Comparison of ENCODE assay signal across 27 cellular contexts in genomic region chr15:67461735-67462134, GRCh38.
"Had no signal": no experiment of that assay in that cellular context is flagged by ENCODE, and none has a peak within 500 bp of the region (broad histone marks: within the 10 kb centered on the region; RNA-seq: fewer than 3 reads in every experiment).

No MANE protein-coding gene starts in this region.

- H3K27ac ChIP-seq: stomach, suprapubic skin, testis, thoracic aorta, thyroid gland, tibial artery, tibial nerve, transverse colon, upper lobe of left lung, upper lobe of right lung, uterus, vagina had no signal

- H3K9me3 ChIP-seq: stomach, suprapubic skin, testis, thoracic aorta, thyroid gland, tibial artery, tibial nerve, transverse colon, upper lobe of left lung, upper lobe of right lung, uterus, vagina had no signal

- FAIRE-seq: urothelium cell line had no signal

- H3K4me1 ChIP-seq: testis, thyroid gland, tibial nerve, transverse colon, upper lobe of right lung, uterus, vagina had no signal

- H3K4me3 ChIP-seq: stomach, suprapubic skin, testis, thoracic aorta, thyroid gland, tibial artery, tibial nerve, transverse colon, upper lobe of left lung, upper lobe of right lung, uterus, vagina had no signal

- DNase-seq: stimulated activated CD4-positive, alpha-beta T cell treated with anti-CD3 and anti-CD28 coated beads, Interleukin-2, amount 100 ng/mL, for 48 hours; stimulated activated CD4-positive, alpha-beta T cell treated with anti-CD3 and anti-CD28 coated beads, Interleukin-4, amount 100 ng/mL, for 1 hour; stimulated activated CD4-positive, alpha-beta T cell treated with anti-CD3 and anti-CD28 coated beads, Interleukin-4, amount 100 ng/mL, for 24 hours; stimulated activated CD4-positive, alpha-beta T cell treated with anti-CD3 and anti-CD28 coated beads, Interleukin-4, amount 100 ng/mL, for 4 hours; stimulated activated CD8-positive, alpha-beta memory T cell treated with anti-CD3 and anti-CD28 coated beads, Interleukin-4, amount 100 ng/mL, for 48 hours; stimulated activated naive B cell treated with anti-CD40 and anti-IgM and Interleukin-4, amounts not matched to agents 10 μg/mL and 1 μg/mL and 100 μg/mL, for 72 hours; stimulated activated naive CD4-positive, alpha-beta T cell; stimulated activated naive CD4-positive, alpha-beta T cell treated with Interleukin-2 at 50 U/mL for 16 hours; stimulated activated naive CD8-positive, alpha-beta T cell treated with anti-CD3 and anti-CD28 coated beads, Interleukin-15, amount 100 ng/mL, for 72 hours; stimulated activated naive CD8-positive, alpha-beta T cell treated with anti-CD3 and anti-CD28 coated beads, Interleukin-15, Interleukin-2, amounts not matched to agents 100 U/mL and 50 U/mL, for 24 hours; stomach; substantia nigra; testis; thyroid gland; tibial artery; transverse colon; trophoblast cell; upper lobe of left lung; upper lobe of right lung; uterus had no signal

- ATAC-seq: stimulated activated effector memory CD8-positive, alpha-beta T cell treated with anti-CD3 and anti-CD28 coated beads, Interleukin-12 subunit alpha, Interleukin-12 subunit beta, amount 100 ng/mL, for 72 hours; stimulated activated memory B cell treated with anti-CD40 and anti-IgM and Interleukin-4, amounts not matched to agents 10 μg/mL and 1 μg/mL and 100 μg/mL, for 72 hours; stimulated activated naive B cell treated with anti-CD40 and anti-IgM and Interleukin-4, amounts not matched to agents 10 μg/mL and 1 μg/mL and 100 μg/mL, for 72 hours; stimulated activated naive CD8-positive, alpha-beta T cell treated with anti-CD3 and anti-CD28 coated beads, Interleukin-15, amount 100 ng/mL, for 72 hours; stimulated activated naive CD8-positive, alpha-beta T cell treated with anti-CD3 and anti-CD28 coated beads, Interleukin-15, Interleukin-2, amounts not matched to agents 100 U/mL and 50 U/mL, for 24 hours; upper lobe of right lung had no signal

- H3K27me3 ChIP-seq: stomach, suprapubic skin, testis, thyroid gland, tibial artery, tibial nerve, transverse colon, upper lobe of left lung, upper lobe of right lung, uterus, vagina had no signal

- H3K36me3 ChIP-seq: suprapubic skin, thoracic aorta, thyroid gland, transverse colon, upper lobe of left lung, upper lobe of right lung, uterus, vagina had no signal
